In the genomic region with DNA sequence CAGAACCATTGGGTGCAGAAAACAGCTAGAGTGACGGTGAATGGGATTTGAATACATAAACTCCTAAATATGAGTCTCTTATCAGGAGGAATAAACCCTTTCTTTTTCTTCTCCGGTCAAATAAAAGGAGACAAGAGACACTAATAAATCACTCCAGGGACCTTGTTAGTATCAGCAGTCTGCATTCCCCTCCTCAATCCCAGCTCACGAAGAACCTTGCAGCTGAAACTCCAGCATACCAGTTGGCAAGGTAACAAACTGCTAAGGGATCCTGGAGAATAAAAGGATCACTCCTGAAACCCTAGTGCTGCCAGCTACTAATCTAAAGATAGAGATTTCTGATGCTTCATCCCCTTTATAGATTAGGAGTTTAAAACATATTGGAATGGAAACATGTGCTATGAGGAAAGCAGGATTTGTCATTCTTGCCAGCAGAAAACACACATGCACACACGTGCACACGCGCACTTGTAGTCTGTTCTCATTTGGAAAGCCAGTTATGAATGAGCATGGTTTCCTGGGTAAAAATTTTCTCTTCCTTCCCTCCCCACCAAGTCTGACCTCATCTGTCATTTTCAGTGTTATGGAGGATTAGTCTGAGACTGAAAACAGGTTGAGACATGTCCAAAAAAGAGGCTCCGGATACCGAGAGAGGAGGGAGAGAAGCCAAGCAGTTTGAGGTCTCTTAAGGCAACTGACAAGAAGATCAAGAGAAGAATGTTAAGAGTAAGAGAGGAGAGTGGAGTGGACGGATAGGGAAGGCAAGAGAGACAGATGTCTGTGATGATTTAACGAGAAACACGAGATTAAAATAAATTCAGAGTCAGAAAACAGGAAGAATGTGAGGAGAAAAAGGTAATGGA, we compare ENCODE assay signal across 1 cellular context.
TF ChIP-seq lines count a peak whose summit lies in the region.

No MANE protein-coding gene starts in this region.

TF ChIP-seq in H1, 55 proteins besides CTCF, POLR2A, EP300 and RAD21:
- TF ChIP-seq SP4 (IDR thresholded peaks at IDR 0.05; ENCODE audit: low read length): no peak
TF ChIP-seq in H1: peak in this region for 0.
